ENCODE assay signal across 26 cellular contexts in the genomic region with DNA sequence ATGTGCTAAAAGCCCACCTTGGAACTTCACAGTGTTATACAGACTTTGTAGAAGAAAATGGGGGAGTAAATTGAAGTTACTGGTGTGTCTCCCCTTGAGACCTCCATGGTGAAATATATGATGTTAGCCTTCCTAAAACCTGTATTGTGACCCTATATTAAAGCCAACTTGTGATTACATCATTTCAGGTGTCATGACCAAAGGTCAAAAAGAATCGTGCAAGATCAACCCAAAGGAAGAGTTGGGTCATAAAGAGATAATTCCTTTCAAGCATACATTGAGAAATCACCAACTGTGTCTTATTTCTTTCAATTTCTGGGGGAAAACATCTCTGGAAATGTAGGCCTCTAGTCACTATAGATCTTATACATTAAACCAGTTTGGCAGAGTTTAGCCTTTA. TPM values are rescaled to one million over a fixed set of nuclear protein-coding genes. Genes with fewer than 3 reads are reported as not detected.
DNase-seq lines count a peak whose midpoint lies in the region; ATAC-seq, FAIRE-seq and TF ChIP-seq lines count a peak whose summit lies in the region.
"Had no signal": no experiment of that assay in that cellular context is flagged by ENCODE, and none has a peak within 500 bp of the region (broad histone marks: within the 10 kb centered on the region; RNA-seq: fewer than 3 reads in every experiment).

No MANE protein-coding gene starts in this region.

- no peak for DNase-seq in HCT116 (ENCODE audit: low read depth, low spot score)
- DNase-seq in GM12878 (ENCODE audit: low read depth, low spot score) = no peak
- DNase-seq in right lobe of liver = no peak
- no peak for DNase-seq in activated T-helper 2 cell treated with anti-CD3 and anti-CD28 coated beads, Interferon-gamma antibody, Interleukin-2, Interleukin-4, amounts not matched to agents 10 μg/mL and 5 μg/mL and 100 μg/mL, durations not matched to agents 14 hours and 24 hours and 36 hours (ENCODE audit: low spot score)
- DNase-seq in GM19238 (ENCODE audit: insufficient read length, low spot score) = no peak
- DNase-seq: Caco-2; CD8-positive, alpha-beta T cell; KBM-7; MV-4-11; NCI-H1105; NCI-H1436 treated with DMSO at 0.1 percent for 48 hours; NCI-H187 treated with DMSO at 0.1 percent for 48 hours; NCI-H2107; NCI-H524; NCI-H774; PC-3; SK-N-SH; SW 1271 had no signal

- H3K9me2 ChIP-seq in HCT116 (ENCODE audit: insufficient read depth) = no peaks in the 10 kb centered on the region
- H3K9me2 ChIP-seq: SK-N-SH had no signal

- H4K20me1 ChIP-seq in HCT116 (ENCODE audit: insufficient read depth) (no peaks in the 10 kb centered on the region), GM12878 (ENCODE audit: control insufficient read depth, insufficient read depth) (no peaks in the 10 kb centered on the region)

- ATAC-seq in HCT116 = no peak
- no peak for ATAC-seq in GM12878
- ATAC-seq in right lobe of liver = peak in 3 of 4 donors; percentile 31 to 43 (median 42)
- ATAC-seq: A549; CD8-positive, alpha-beta T cell; GM23338; PC-3 had no signal

- H3K4me1 Mint-ChIP-seq in activated T-helper 2 cell treated with anti-CD3 and anti-CD28 coated beads, Interferon-gamma antibody, Interleukin-2, Interleukin-4, amounts not matched to agents 10 μg/mL and 5 μg/mL and 100 μg/mL, durations not matched to agents 14 hours and 24 hours and 36 hours (ENCODE audit: low read depth) = peaks cover 4% of the 10 kb centered on the region
- H3K4me1 Mint-ChIP-seq: GM23338 had no signal

- H3K4me2 ChIP-seq in HCT116 (ENCODE audit: low read length) (no peak overlapping the region), GM12878 (ENCODE audit: control insufficient read depth, insufficient read depth) (no peak overlapping the region)
- H3K4me2 ChIP-seq: A549, GM23338, SK-N-SH had no signal

- 86% methylated on average over 1 of the region's 1 CpG for WGBS in GM12878 (ENCODE audit: insufficient coverage, insufficient replicate concordance, low lambda C conversion rate, missing lambda C conversion rate)
- 15% methylated on average over 1 of the region's 1 CpG for WGBS in right lobe of liver (ENCODE audit: insufficient coverage, low coverage, low lambda C conversion rate, missing lambda C conversion rate)

- H3K4me1 ChIP-seq in HCT116 (ENCODE audit: control insufficient read depth in 1 of 2, insufficient read depth in 2 of 2, low read length in 2 of 2) = no peaks in the 10 kb centered on the region
- H3K4me1 ChIP-seq in GM12878 (ENCODE audit: control insufficient read depth, insufficient read depth, low read length) = no peaks in the 10 kb centered on the region
- peaks cover 0 to 37% (median 3%) of the 10 kb centered on the region in 4 donors for H3K4me1 ChIP-seq in right lobe of liver
- H3K4me1 ChIP-seq: A549, Caco-2, HAP-1 had no signal

- FAIRE-seq in GM12878 (lab: Jason Lieb, UNC) = no peak
- FAIRE-seq: A549, G401.6 had no signal

- POLR2A ChIA-PET in HCT116 (lab: Charles Lee) = no interaction called here
- POLR2A ChIA-PET in GM12878 (lab: Charles Lee) = no interaction called here

- H3K9me3 Mint-ChIP-seq in activated T-helper 2 cell treated with anti-CD3 and anti-CD28 coated beads, Interferon-gamma antibody, Interleukin-2, Interleukin-4, amounts not matched to agents 10 μg/mL and 5 μg/mL and 100 μg/mL, durations not matched to agents 14 hours and 24 hours and 36 hours = no peaks in the 10 kb centered on the region
- H3K9me3 Mint-ChIP-seq: CD8-positive, alpha-beta T cell; GM23338 had no signal

- in situ Hi-C loops in GM12878 (cut with MboI) = no loop called here

- TF ChIP-seq CTCF in HCT116 (IDR thresholded peaks at IDR 0.05 in 2 of 3, conservative IDR thresholded peaks at IDR 0.05 in 1 of 3; ENCODE audit: borderline replicate concordance in 1 of 3, insufficient read depth in 1 of 3, low read depth in 2 of 3, low read length in 2 of 3) (no peak), GM12878 (IDR thresholded peaks at IDR 0.05 in 2 of 3, conservative IDR thresholded peaks at IDR 0.05 in 1 of 3; ENCODE audit: control insufficient read depth in 2 of 3, extremely low read depth in 1 of 3, insufficient read depth in 1 of 3, low read depth in 3 of 3, low read length in 3 of 3) (no peak), right lobe of liver (IDR thresholded peaks at IDR 0.05) (no peak)

- peaks cover 4% of the 10 kb centered on the region; the same call in 1 of the 2 replicates for H3K79me2 ChIP-seq in HCT116 (ENCODE audit: insufficient read depth, low read length)
- no peaks in the 10 kb centered on the region for H3K79me2 ChIP-seq in GM12878 (ENCODE audit: control insufficient read depth, insufficient read depth, low read length)

- H3K4me3 Mint-ChIP-seq in activated T-helper 2 cell treated with anti-CD3 and anti-CD28 coated beads, Interferon-gamma antibody, Interleukin-2, Interleukin-4, amounts not matched to agents 10 μg/mL and 5 μg/mL and 100 μg/mL, durations not matched to agents 14 hours and 24 hours and 36 hours (ENCODE audit: low read depth) = no peak overlapping the region
- H3K4me3 Mint-ChIP-seq: CD8-positive, alpha-beta T cell; GM23338 had no signal

- H3K36me3 Mint-ChIP-seq in activated T-helper 2 cell treated with anti-CD3 and anti-CD28 coated beads, Interferon-gamma antibody, Interleukin-2, Interleukin-4, amounts not matched to agents 10 μg/mL and 5 μg/mL and 100 μg/mL, durations not matched to agents 14 hours and 24 hours and 36 hours (ENCODE audit: low read depth) = peaks cover 74% of the 10 kb centered on the region

- H3K27ac Mint-ChIP-seq in activated T-helper 2 cell treated with anti-CD3 and anti-CD28 coated beads, Interferon-gamma antibody, Interleukin-2, Interleukin-4, amounts not matched to agents 10 μg/mL and 5 μg/mL and 100 μg/mL, durations not matched to agents 14 hours and 24 hours and 36 hours = no peak overlapping the region
- H3K27ac Mint-ChIP-seq: CD8-positive, alpha-beta T cell; GM23338 had no signal

- H3K9me3 ChIP-seq in HCT116 (ENCODE audit: control insufficient read depth in 1 of 2, insufficient read depth in 1 of 2, low read depth in 1 of 2, low read length in 2 of 2) (no peaks in the 10 kb centered on the region), GM12878 (replicated peaks; ENCODE audit: control insufficient read depth, insufficient read depth, low read length) (no peaks in the 10 kb centered on the region), right lobe of liver (no peaks in the 10 kb centered on the region)
- H3K9me3 ChIP-seq: A549, Caco-2, HAP-1, SK-N-SH had no signal

- H3K4me3 ChIP-seq in HCT116 (replicated peaks in 1 of 2; ENCODE audit: low read depth in 1 of 2, low read length in 2 of 2) (no peak overlapping the region), GM12878 (no peak overlapping the region), right lobe of liver (no peak overlapping the region)
- H3K4me3 ChIP-seq: A549, GM23338, HAP-1 had no signal

- TF ChIP-seq POLR2A in HCT116 (IDR thresholded peaks at IDR 0.05; ENCODE audit: borderline replicate concordance, extremely low read depth, insufficient read depth, insufficient read length) (no peak), GM12878 (IDR thresholded peaks at IDR 0.05; ENCODE audit: low read depth, low read length) (no peak), right lobe of liver (IDR thresholded peaks at IDR 0.05) (no peak)

- intact Hi-C loops in HCT116 (cut with micrococcal nuclease) = no loop called here
- intact Hi-C loops in GM12878 (cut with micrococcal nuclease; ENCODE audit: unreplicated experiment) = no loop called here
- intact Hi-C loops in right lobe of liver (cut with DNase I) = no loop called here
- intact Hi-C loops in activated T-helper 2 cell treated with anti-CD3 and anti-CD28 coated beads, Interferon-gamma antibody, Interleukin-2, Interleukin-4, amounts not matched to agents 10 μg/mL and 5 μg/mL and 100 μg/mL, durations not matched to agents 14 hours and 24 hours and 36 hours (cut with micrococcal nuclease) = no loop called here

- H2AFZ ChIP-seq in HCT116 (ENCODE audit: low read depth, low read length, poor library complexity, severe bottlenecking) (no peak overlapping the region), GM12878 (ENCODE audit: control insufficient read depth, low read depth, low read length) (no peak overlapping the region)
- H2AFZ ChIP-seq: GM23338 had no signal

- H3K27ac ChIP-seq in HCT116 (ENCODE audit: low read depth, low read length) (no peak overlapping the region), GM12878 (ENCODE audit: control insufficient read depth, insufficient read depth) (no peak overlapping the region), right lobe of liver (no peak overlapping the region)
- H3K27ac ChIP-seq: A549, C4-2B had no signal

- TF ChIP-seq RAD21 in HCT116 (IDR thresholded peaks at IDR 0.05; ENCODE audit: low read depth) (no peak), GM12878 (IDR thresholded peaks at IDR 0.05; ENCODE audit: insufficient read depth, low read depth, low read length) (no peak)

- H3K27me3 ChIP-seq in HCT116 (ENCODE audit: insufficient read depth, low read length) = no peaks in the 10 kb centered on the region
- no peaks in the 10 kb centered on the region for H3K27me3 ChIP-seq in GM12878 (replicated peaks in 1 of 2; ENCODE audit: control insufficient read depth in 2 of 2, insufficient read depth in 2 of 2, low read length in 1 of 2)
- H3K27me3 ChIP-seq in right lobe of liver = no peaks in the 10 kb centered on the region

- CTCF ChIA-PET in HCT116 (lab: Charles Lee) = no interaction called here
- CTCF ChIA-PET in GM12878 (lab: Yijun Ruan, JAX) = no interaction called here

- H3K36me3 ChIP-seq in HCT116 (ENCODE audit: control insufficient read depth in 1 of 2, insufficient read depth in 2 of 2, low read length in 2 of 2) = peaks cover 28 to 31% of the 10 kb centered on the region in 2 experiments
- H3K36me3 ChIP-seq in GM12878 (ENCODE audit: control insufficient read depth in 2 of 2, insufficient read depth in 2 of 2, low read length in 1 of 2) = peaks cover 3 to 20% of the 10 kb centered on the region in 2 experiments
- peaks cover 3 to 30% (median 8%) of the 10 kb centered on the region in 4 donors for H3K36me3 ChIP-seq in right lobe of liver

- H3K9ac ChIP-seq in HCT116 (ENCODE audit: low read length) (no peak overlapping the region), GM12878 (ENCODE audit: control insufficient read depth, insufficient read depth, low read length) (no peak overlapping the region)
- H3K9ac ChIP-seq: SK-N-SH had no signal

- TSS peak; percentile 4 for BruUV-seq in HCT116 (replicated peaks; lab: Mats Ljungman, UMichigan)
- BruUV-seq in GM12878 (replicated peaks; lab: Mats Ljungman, UMichigan) = TSS peak; percentile 8

- SMC1A ChIA-PET in GM12878 (lab: Charles Lee; ENCODE audit: uncharacterized antibody, unreplicated experiment) = no interaction called here

- RAD21 ChIA-PET in HCT116 (lab: Charles Lee; ENCODE audit: low non-redundant PET in 1 of 2, low total read pairs in 2 of 2, uncharacterized antibody in 2 of 2, unreplicated experiment in 2 of 2) = no interaction called here
- RAD21 ChIA-PET in GM12878 (lab: Charles Lee; ENCODE audit: unreplicated experiment) = no interaction called here

- no peak for TF ChIP-seq EP300 in GM12878 (IDR thresholded peaks at IDR 0.05; ENCODE audit: borderline replicate concordance in 1 of 2, control insufficient read depth in 1 of 2, low read depth in 2 of 2, low read length in 2 of 2)

- no peaks in the 10 kb centered on the region for H3K27me3 Mint-ChIP-seq in activated T-helper 2 cell treated with anti-CD3 and anti-CD28 coated beads, Interferon-gamma antibody, Interleukin-2, Interleukin-4, amounts not matched to agents 10 μg/mL and 5 μg/mL and 100 μg/mL, durations not matched to agents 14 hours and 24 hours and 36 hours (ENCODE audit: low read depth)

RNA-seq across cellular contexts. Expression of gene GNAT2, which starts 34.6 kb away (rescaled TPM):
- 0.76 TPM for total RNA-seq in HCT116 (2021; ENCODE audit: unreplicated experiment)
- polyA plus RNA-seq in HCT116 (2012) = 0.16 and 0.34 TPM in 2 replicates
- not detected in 2 replicates for total RNA-seq in GM12878 (2013; cell fraction: nucleolus; rRNA removed)
- 0.23 and 0.38 TPM in 2 replicates for total RNA-seq in GM12878 (2014; rRNA removed)
- 0.31 and 0.69 TPM in 2 replicates for total RNA-seq in GM12878 (2014; rRNA removed; fragmentation: Illumina TruSeq; extraction: Trizol)
- total RNA-seq in GM12878 (2021) = 0.85 and 0.92 TPM in 2 replicates
- 0.28 TPM for polyA plus RNA-seq in GM12878 (2011; ENCODE audit: low read depth)
- polyA plus RNA-seq in GM12878 (2011; rRNA removed) = 0.30 and 0.54 TPM in 2 replicates
- 0.23 and 0.27 TPM in 2 replicates for polyA plus RNA-seq in GM12878 (2011; cell fraction: cytosol; rRNA removed)
- polyA plus RNA-seq in GM12878 (2011; cell fraction: nucleus; rRNA removed) = 0.13 and 0.15 TPM in 2 replicates
- polyA plus RNA-seq in GM12878 (2012) = 0.31 and 0.49 TPM in 2 replicates
- polyA plus RNA-seq in GM12878 (2014; fragmentation: Illumina TruSeq; extraction: Trizol) = 0.26 and 0.59 TPM in 2 replicates
- under 1 TPM; 0.08 to 0.77 TPM for polyA plus RNA-seq in GM12878 (2014; fragmentation: Nextera tagmentation; extraction: Ambion mirVana)
- polyA plus RNA-seq in GM12878 (2014; rRNA removed) = 0.28 and 0.36 TPM in 2 replicates
- polyA plus RNA-seq in GM12878 (2016; fragmentation: Nextera tagmentation; extraction: Ambion mirVana) = 1 to 10 TPM in 1 of 2 experiments, under 1 TPM in 1; 0.46 to 1.3 TPM
- polyA minus RNA-seq in GM12878 (2011; rRNA and poly(A)+ RNA removed) = 1.1 and 1.8 TPM in 2 replicates
- not detected in 2 replicates for polyA minus RNA-seq in GM12878 (2011; cell fraction: cytosol; rRNA and poly(A)+ RNA removed)
- polyA minus RNA-seq in GM12878 (2011; cell fraction: nucleus; rRNA and poly(A)+ RNA removed) = not detected in 2 replicates
- under 1 TPM in 3 of 6 experiments, not detected in 3; 0.20 to 0.21 (median 0.20) TPM for total RNA-seq in right lobe of liver
- total RNA-seq in activated T-helper 2 cell treated with anti-CD3 and anti-CD28 coated beads, Interferon-gamma antibody, Interleukin-2, Interleukin-4, amounts not matched to agents 10 μg/mL and 5 μg/mL and 100 μg/mL, durations not matched to agents 14 hours and 24 hours and 36 hours = 0.18 TPM in 1 of 2 replicates, not detected in the other
- total RNA-seq: Caco-2; CD8-positive, alpha-beta T cell; HT-29; LHCN-M2; MCF 10A had no signal
- polyA plus RNA-seq: GM23338 had no signal

RNA-seq across cellular contexts. Expression of gene AMPD2, which starts 34.9 kb away (rescaled TPM):
- total RNA-seq in HCT116 (2021; ENCODE audit: unreplicated experiment) = 69.9 TPM
- polyA plus RNA-seq in HCT116 (2012) = 51.0 and 66.3 TPM in 2 replicates
- 113 and 156 TPM in 2 replicates for total RNA-seq in GM12878 (2013; cell fraction: nucleolus; rRNA removed)
- 43.4 and 49.9 TPM in 2 replicates for total RNA-seq in GM12878 (2014; rRNA removed)
- total RNA-seq in GM12878 (2014; rRNA removed; fragmentation: Illumina TruSeq; extraction: Trizol) = 19.0 and 19.5 TPM in 2 replicates
- total RNA-seq in GM12878 (2021) = 66.5 and 75.9 TPM in 2 replicates
- 35.2 TPM for polyA plus RNA-seq in GM12878 (2011; ENCODE audit: low read depth)
- polyA plus RNA-seq in GM12878 (2011; rRNA removed) = 9.9 and 30.0 TPM in 2 replicates
- polyA plus RNA-seq in GM12878 (2011; cell fraction: cytosol; rRNA removed) = 27.1 and 34.8 TPM in 2 replicates
- 346 and 354 TPM in 2 replicates for polyA plus RNA-seq in GM12878 (2011; cell fraction: nucleus; rRNA removed)
- polyA plus RNA-seq in GM12878 (2012) = 54.0 and 66.8 TPM in 2 replicates
- 11.8 and 30.9 TPM in 2 replicates for polyA plus RNA-seq in GM12878 (2014; fragmentation: Illumina TruSeq; extraction: Trizol)
- 1 to 10 TPM; 2.0 to 3.0 TPM for polyA plus RNA-seq in GM12878 (2014; fragmentation: Nextera tagmentation; extraction: Ambion mirVana)
- 40.9 and 44.4 TPM in 2 replicates for polyA plus RNA-seq in GM12878 (2014; rRNA removed)
- polyA plus RNA-seq in GM12878 (2016; fragmentation: Nextera tagmentation; extraction: Ambion mirVana) = 10 to 100 TPM; 31.8 to 33.1 TPM
- 29.3 and 51.2 TPM in 2 replicates for polyA minus RNA-seq in GM12878 (2011; rRNA and poly(A)+ RNA removed)
- polyA minus RNA-seq in GM12878 (2011; cell fraction: cytosol; rRNA and poly(A)+ RNA removed) = 15.6 and 17.7 TPM in 2 replicates
- polyA minus RNA-seq in GM12878 (2011; cell fraction: nucleus; rRNA and poly(A)+ RNA removed) = 61.1 and 93.7 TPM in 2 replicates
- 10 to 100 TPM; 29.1 to 59.1 (median 37.2) TPM for total RNA-seq in right lobe of liver
- total RNA-seq in activated T-helper 2 cell treated with anti-CD3 and anti-CD28 coated beads, Interferon-gamma antibody, Interleukin-2, Interleukin-4, amounts not matched to agents 10 μg/mL and 5 μg/mL and 100 μg/mL, durations not matched to agents 14 hours and 24 hours and 36 hours = 77.5 and 78.4 TPM in 2 replicates

RNA-seq across cellular contexts. Expression of gene GNAI3, which starts 36.4 kb away (rescaled TPM):
- total RNA-seq in HCT116 (2021; ENCODE audit: unreplicated experiment) = 9.5 TPM
- 5.2 and 6.0 TPM in 2 replicates for polyA plus RNA-seq in HCT116 (2012)
- total RNA-seq in GM12878 (2013; cell fraction: nucleolus; rRNA removed) = 15.2 TPM in 2 replicates
- 8.0 and 9.9 TPM in 2 replicates for total RNA-seq in GM12878 (2014; rRNA removed)
- total RNA-seq in GM12878 (2014; rRNA removed; fragmentation: Illumina TruSeq; extraction: Trizol) = 9.7 and 9.8 TPM in 2 replicates
- total RNA-seq in GM12878 (2021) = 7.3 and 7.7 TPM in 2 replicates
- 3.7 TPM for polyA plus RNA-seq in GM12878 (2011; ENCODE audit: low read depth)
- polyA plus RNA-seq in GM12878 (2011; rRNA removed) = 9.4 and 15.3 TPM in 2 replicates
- polyA plus RNA-seq in GM12878 (2011; cell fraction: cytosol; rRNA removed) = 3.1 and 3.5 TPM in 2 replicates
- 2.5 and 3.2 TPM in 2 replicates for polyA plus RNA-seq in GM12878 (2011; cell fraction: nucleus; rRNA removed)
- 5.4 and 5.6 TPM in 2 replicates for polyA plus RNA-seq in GM12878 (2012)
- polyA plus RNA-seq in GM12878 (2014; fragmentation: Illumina TruSeq; extraction: Trizol) = 7.9 and 9.6 TPM in 2 replicates
- 1 to 10 TPM; 6.2 TPM for polyA plus RNA-seq in GM12878 (2014; fragmentation: Nextera tagmentation; extraction: Ambion mirVana)
- 4.7 and 5.9 TPM in 2 replicates for polyA plus RNA-seq in GM12878 (2014; rRNA removed)
- 10 to 100 TPM; 12.0 to 13.8 TPM for polyA plus RNA-seq in GM12878 (2016; fragmentation: Nextera tagmentation; extraction: Ambion mirVana)
- polyA minus RNA-seq in GM12878 (2011; rRNA and poly(A)+ RNA removed) = 7.6 and 11.4 TPM in 2 replicates
- 2.8 and 3.1 TPM in 2 replicates for polyA minus RNA-seq in GM12878 (2011; cell fraction: cytosol; rRNA and poly(A)+ RNA removed)
- polyA minus RNA-seq in GM12878 (2011; cell fraction: nucleus; rRNA and poly(A)+ RNA removed) = 5.2 and 8.2 TPM in 2 replicates
- 1 to 10 TPM; 2.5 to 4.3 (median 3.3) TPM for total RNA-seq in right lobe of liver
- 8.9 and 9.4 TPM in 2 replicates for total RNA-seq in activated T-helper 2 cell treated with anti-CD3 and anti-CD28 coated beads, Interferon-gamma antibody, Interleukin-2, Interleukin-4, amounts not matched to agents 10 μg/mL and 5 μg/mL and 100 μg/mL, durations not matched to agents 14 hours and 24 hours and 36 hours

RNA-seq across cellular contexts. Expression of gene GPR61, which starts 45.1 kb away (rescaled TPM):
- total RNA-seq in HCT116 (2021; ENCODE audit: unreplicated experiment) = not detected
- 0.07 and 0.16 TPM in 2 replicates for polyA plus RNA-seq in HCT116 (2012)
- total RNA-seq in GM12878 (2013; cell fraction: nucleolus; rRNA removed) = 0.44 and 1.3 TPM in 2 replicates
- total RNA-seq in GM12878 (2014; rRNA removed) = 0.44 TPM in 1 of 2 replicates, not detected in the other
- 0.31 and 0.32 TPM in 2 replicates for total RNA-seq in GM12878 (2014; rRNA removed; fragmentation: Illumina TruSeq; extraction: Trizol)
- 0.38 TPM in 1 of 2 replicates, not detected in the other for total RNA-seq in GM12878 (2021)
- 0.07 TPM for polyA plus RNA-seq in GM12878 (2011; ENCODE audit: low read depth)
- polyA plus RNA-seq in GM12878 (2011; rRNA removed) = 0.23 and 0.53 TPM in 2 replicates
- polyA plus RNA-seq in GM12878 (2011; cell fraction: cytosol; rRNA removed) = 0.22 and 0.32 TPM in 2 replicates
- 0.19 and 0.51 TPM in 2 replicates for polyA plus RNA-seq in GM12878 (2011; cell fraction: nucleus; rRNA removed)
- 0.23 and 0.66 TPM in 2 replicates for polyA plus RNA-seq in GM12878 (2012)
- 0.21 TPM in 1 of 2 replicates, not detected in the other for polyA plus RNA-seq in GM12878 (2014; fragmentation: Illumina TruSeq; extraction: Trizol)
- polyA plus RNA-seq in GM12878 (2014; fragmentation: Nextera tagmentation; extraction: Ambion mirVana) = 1 to 10 TPM in 1 of 2 experiments, under 1 TPM in 1; 0.19 to 1.1 TPM
- not detected in 2 replicates for polyA plus RNA-seq in GM12878 (2014; rRNA removed)
- under 1 TPM; 0.47 to 0.84 TPM for polyA plus RNA-seq in GM12878 (2016; fragmentation: Nextera tagmentation; extraction: Ambion mirVana)
- polyA minus RNA-seq in GM12878 (2011; rRNA and poly(A)+ RNA removed) = 2.6 and 3.8 TPM in 2 replicates
- polyA minus RNA-seq in GM12878 (2011; cell fraction: cytosol; rRNA and poly(A)+ RNA removed) = not detected in 2 replicates
- polyA minus RNA-seq in GM12878 (2011; cell fraction: nucleus; rRNA and poly(A)+ RNA removed) = 1.8 and 2.5 TPM in 2 replicates
- total RNA-seq in right lobe of liver = not detected
- total RNA-seq in activated T-helper 2 cell treated with anti-CD3 and anti-CD28 coated beads, Interferon-gamma antibody, Interleukin-2, Interleukin-4, amounts not matched to agents 10 μg/mL and 5 μg/mL and 100 μg/mL, durations not matched to agents 14 hours and 24 hours and 36 hours = 0.43 TPM in 1 of 2 replicates, not detected in the other
- total RNA-seq: Caco-2, GM23338, HT-29, LHCN-M2, MCF 10A had no signal
- polyA plus RNA-seq: SK-N-SH had no signal

Comparison
In these comparisons a context has a peak if more than half of its experiments do, and no peak if none do; other contexts are left out.
1. ATAC-seq: peak in right lobe of liver (3 of 4); none in HCT116 (single experiment) and GM12878 (single experiment).